Comparison of ENCODE assay signal across 9 cellular contexts in the genomic region with DNA sequence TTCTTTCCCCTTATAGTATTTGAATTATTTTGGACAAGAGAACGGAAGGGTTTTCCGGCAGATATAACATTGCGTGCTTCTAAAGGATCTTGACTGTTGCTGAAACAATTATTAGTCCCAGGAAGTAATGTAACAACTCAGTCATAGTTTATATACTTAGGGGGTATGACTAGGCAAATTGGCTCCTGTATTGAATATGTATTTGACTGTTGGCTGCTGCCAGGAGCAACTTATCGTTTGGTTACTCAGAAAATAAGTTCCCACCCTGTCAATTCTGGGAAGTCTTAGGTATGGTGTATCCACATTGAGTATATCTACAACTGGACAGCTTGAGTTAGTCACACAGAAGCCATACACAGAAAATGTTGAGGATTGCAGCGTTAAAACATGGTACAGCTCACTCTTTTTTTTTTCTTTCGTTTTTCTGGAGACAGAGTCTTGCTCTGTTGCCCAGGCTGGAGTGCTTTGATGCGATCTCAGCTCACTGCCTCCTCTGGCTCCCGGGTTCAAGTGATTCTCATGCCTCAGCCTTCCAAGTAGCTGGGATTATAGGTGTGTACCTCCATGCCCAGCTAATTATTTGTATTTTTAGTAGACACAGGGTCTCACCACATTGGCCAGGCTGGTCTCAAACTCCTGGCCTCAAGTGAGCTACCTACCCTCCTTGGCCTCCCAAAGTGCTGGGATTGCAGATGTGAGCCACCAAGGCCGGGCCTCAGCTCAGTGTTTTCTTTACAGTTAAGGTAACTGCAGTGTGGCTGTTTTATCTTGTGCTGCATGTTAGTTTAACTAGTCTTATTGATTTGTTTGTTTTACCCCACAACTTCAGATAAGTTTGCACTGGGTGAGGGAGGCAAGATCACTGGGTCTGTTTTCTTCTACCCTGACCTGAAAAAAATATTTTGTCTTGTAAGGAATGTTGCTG. TPM values are rescaled to one million over a fixed set of nuclear protein-coding genes. Genes with fewer than 3 reads are reported as not detected.
DNase-seq lines count a peak whose midpoint lies in the region; ATAC-seq and TF ChIP-seq lines count a peak whose summit lies in the region.
"Had no signal": no experiment of that assay in that cellular context is flagged by ENCODE, and none has a peak within 500 bp of the region (broad histone marks: within the 10 kb centered on the region; RNA-seq: fewer than 3 reads in every experiment).

No MANE protein-coding gene starts in this region.

- H3K36me3 ChIP-seq in Loucy (ENCODE audit: insufficient read depth, low read length) (no peaks in the 10 kb centered on the region), brain microvascular endothelial cell (replicated peaks) (no peaks in the 10 kb centered on the region)

- H3K27ac ChIP-seq in brain microvascular endothelial cell, result peak overlapping the region; percentile 7

- TF ChIP-seq CTCF in CD14-positive monocyte (IDR thresholded peaks at IDR 0.05) (no peak), Loucy (conservative IDR thresholded peaks at IDR 0.05; ENCODE audit: low read length) (no peak), brain microvascular endothelial cell (IDR thresholded peaks at IDR 0.05; ENCODE audit: low read depth, low read length, missing control alignments) (no peak), natural killer cell (IDR thresholded peaks at IDR 0.05) (no peak)

- in situ Hi-C loops in brain microvascular endothelial cell (cut with HindIII; ENCODE audit: low pct_ligation_motif_present, low sequenced_read_pairs), result no loop called here

- H3K4me2 ChIP-seq in Loucy (ENCODE audit: low read depth, low read length, poor library complexity, severe bottlenecking), result peak overlapping the region; percentile 66

- no peak overlapping the region for H2AFZ ChIP-seq in Loucy (ENCODE audit: low read length)

- H3K27ac Mint-ChIP-seq in CD14-positive monocyte (peak overlapping the region; percentile 95 to 99 (median 98)), natural killer cell (peak overlapping the region; percentile 98 to 99)

- intact Hi-C loops in CD14-positive monocyte (cut with micrococcal nuclease), result loop anchor here in 1 of 2 donors (1.0 kb wide), 1 partner anchor 9 kb away; no protein-coding TSS in a partner anchor
- intact Hi-C loops in natural killer cell (cut with micrococcal nuclease), result no loop called here

- H3K9me3 ChIP-seq in Loucy (ENCODE audit: insufficient read depth, low read depth, low read length), result no peaks in the 10 kb centered on the region

- H3K9me3 Mint-ChIP-seq in CD14-positive monocyte, result peaks cover 0 to 2% (median 0%) of the 10 kb centered on the region in 7 donors
- H3K9me3 Mint-ChIP-seq in natural killer cell, result no peaks in the 10 kb centered on the region

- ATAC-seq in natural killer cell, result no peak
- ATAC-seq in GM21381 (IDR thresholded peaks at IDR 0.05; ENCODE audit: unreplicated experiment), result no peak
- ATAC-seq in HG02970 (IDR thresholded peaks at IDR 0.05; ENCODE audit: low FRiP score, unreplicated experiment), result no peak

- H3K4me1 ChIP-seq in Loucy (ENCODE audit: insufficient read depth, low read length, poor library complexity, severe bottlenecking), result peaks cover 68% of the 10 kb centered on the region

- H4K20me1 ChIP-seq in Loucy (ENCODE audit: insufficient read depth, low read length, poor library complexity, severe bottlenecking), result no peaks in the 10 kb centered on the region

- H3K9ac ChIP-seq in Loucy (ENCODE audit: low read depth, low read length, poor library complexity, severe bottlenecking), result peak overlapping the region; percentile 45

- no peaks in the 10 kb centered on the region for H3K9me2 ChIP-seq in Loucy (replicated peaks; ENCODE audit: low read depth, low read length)

- no peaks in the 10 kb centered on the region for H3K27me3 ChIP-seq in Loucy (ENCODE audit: insufficient read depth, low read length, poor library complexity, severe bottlenecking)
- H3K27me3 ChIP-seq in brain microvascular endothelial cell (replicated peaks), result no peaks in the 10 kb centered on the region

- H3K4me3 ChIP-seq in Loucy (ENCODE audit: low read length, poor library complexity, severe bottlenecking), result peak overlapping the region; percentile 36
- H3K4me3 ChIP-seq in brain microvascular endothelial cell (ENCODE audit: low read depth, low read length), result no peak overlapping the region

- DNase-seq in CD14-positive monocyte (ENCODE audit: low spot score) (no peak), brain microvascular endothelial cell (no peak), natural killer cell (no peak), NCI-H82 (lab: John Stamatoyannopoulos, UW) (no peak)
- DNase-seq in activated CD4-positive, alpha-beta T cell treated with anti-CD3 and anti-CD28 coated beads, Interleukin-2, amount 50 U/mL, for 4 hours, result no peak
- DNase-seq: activated gamma-delta T cell had no signal

- peaks cover 7% of the 10 kb centered on the region; the same call in 1 of the 2 replicates for H3F3A ChIP-seq in Loucy (ENCODE audit: low read depth)

- H3K79me2 ChIP-seq in Loucy (ENCODE audit: insufficient read depth, low read length), result peaks cover 76% of the 10 kb centered on the region

- H3K4me3 Mint-ChIP-seq in CD14-positive monocyte, result peak overlapping the region; percentile 62 to 83
- H3K4me3 Mint-ChIP-seq in natural killer cell, result peak overlapping the region; percentile 87

- H3K4me1 Mint-ChIP-seq in CD14-positive monocyte (peaks cover 90% of the 10 kb centered on the region), natural killer cell (peaks cover 68 to 72% of the 10 kb centered on the region in 2 donors)

- H3K36me3 Mint-ChIP-seq in CD14-positive monocyte (peaks cover 45 to 64% of the 10 kb centered on the region in 2 donors), natural killer cell (no peaks in the 10 kb centered on the region)

- H3K27me3 Mint-ChIP-seq in CD14-positive monocyte (ENCODE audit: low read depth in 3 of 3), result peaks cover 0 to 2% (median 0%) of the 10 kb centered on the region in 3 donors
- H3K27me3 Mint-ChIP-seq in natural killer cell (ENCODE audit: low read depth in 2 of 2), result no peaks in the 10 kb centered on the region

RNA-seq across cellular contexts. Expression of a gene that starts 10.2 kb away (rescaled TPM):
- polyA plus RNA-seq in CD14-positive monocyte, result 100 to 1,000 TPM; 359 to 382 TPM
- total RNA-seq in natural killer cell, result 100 to 1,000 TPM in 2 of 3 donors, 10 to 100 TPM in 1; 95.0 to 136 (median 127) TPM
